ENCODE assay signal across 8 cellular contexts in genomic region chr15:80072285-80072684, GRCh38. TPM values are rescaled to one million over a fixed set of nuclear protein-coding genes. Genes with fewer than 3 reads are reported as not detected.
A peak's percentile ranks its signal among the peaks of the same experiment; 100 is the strongest.
DNase-seq lines count a peak whose midpoint lies in the region; ATAC-seq and TF ChIP-seq lines count a peak whose summit lies in the region.

No MANE protein-coding gene starts in this region.

- H3K27me3 ChIP-seq in right lobe of liver, result no peaks in the 10 kb centered on the region
- no peaks in the 10 kb centered on the region for H3K27me3 ChIP-seq in thoracic aorta (replicated peaks; ENCODE audit: insufficient read depth)

- 0% methylated on average over 1 of the region's 1 CpG for WGBS in right lobe of liver (ENCODE audit: insufficient coverage, low coverage, low lambda C conversion rate, missing lambda C conversion rate)

- no peak for TF ChIP-seq POLR2A in NB4 (IDR thresholded peaks at IDR 0.05; ENCODE audit: extremely low read depth, insufficient read length)
- peak; percentile 22 for TF ChIP-seq POLR2A in right lobe of liver (IDR thresholded peaks at IDR 0.05)

- peaks cover 0 to 72% (median 24%) of the 10 kb centered on the region in 4 donors for H3K4me1 ChIP-seq in right lobe of liver
- peaks cover 26 to 39% of the 10 kb centered on the region in 2 donors for H3K4me1 ChIP-seq in thoracic aorta (ENCODE audit: control insufficient read depth in 1 of 2, low read depth in 2 of 2)

- peak overlapping the region; percentile 86 for H3K4me3 Mint-ChIP-seq in activated naive CD4-positive, alpha-beta T cell treated with anti-CD3 and anti-CD28 coated beads, Interleukin-2, amount 10 ng/mL, durations not matched to agents 7 days and 5 days

- ATAC-seq in HG02623 (IDR thresholded peaks at IDR 0.05; ENCODE audit: unreplicated experiment), result peak; percentile 77
- ATAC-seq in right lobe of liver, result peak; percentile 92 to 97 (median 96)
- peak; percentile 73 for ATAC-seq in thoracic aorta (ENCODE audit: insufficient number of reproducible peaks, low FRiP score, low read depth)

- H3K9me3 ChIP-seq in right lobe of liver, result no peaks in the 10 kb centered on the region
- no peaks in the 10 kb centered on the region for H3K9me3 ChIP-seq in thoracic aorta

- DNase-seq in activated naive CD4-positive, alpha-beta T cell treated with anti-CD3 and anti-CD28 coated beads, Interleukin-2, amount 10 ng/mL, durations not matched to agents 7 days and 5 days, result peak; percentile 27
- DNase-seq in activated naive CD4-positive, alpha-beta T cell (lab: John Stamatoyannopoulos, UW), result no peak
- DNase-seq in NB4 (ENCODE audit: low read depth) (peak; percentile 94), SIG-M5 treated with dmso at 0.1 percent for 504 hours (lab: John Stamatoyannopoulos, UW; ENCODE audit: unreplicated experiment) (peak; percentile 97), dermis microvascular lymphatic vessel endothelial cell (ENCODE audit: low read depth in 2 of 2) (peak; percentile 69 to 90), right lobe of liver (no peak), thoracic aorta (ENCODE audit: low spot score) (no peak)

- no peaks in the 10 kb centered on the region for H3K9me3 Mint-ChIP-seq in activated naive CD4-positive, alpha-beta T cell treated with anti-CD3 and anti-CD28 coated beads, Interleukin-2, amount 10 ng/mL, durations not matched to agents 7 days and 5 days

- no peaks in the 10 kb centered on the region for H3K27me3 Mint-ChIP-seq in activated naive CD4-positive, alpha-beta T cell treated with anti-CD3 and anti-CD28 coated beads, Interleukin-2, amount 10 ng/mL, durations not matched to agents 7 days and 5 days

- CTCF ChIA-PET in activated naive CD4-positive, alpha-beta T cell treated with anti-CD3 and anti-CD28 coated beads, Interleukin-2, amount 10 ng/mL, durations not matched to agents 7 days and 5 days (lab: Charles Lee), result interaction anchor here (1.3 kb wide), 1 partner anchor 9 kb away, joined by 5 read pairs; no protein-coding TSS in a partner anchor

- H3K36me3 Mint-ChIP-seq in activated naive CD4-positive, alpha-beta T cell treated with anti-CD3 and anti-CD28 coated beads, Interleukin-2, amount 10 ng/mL, durations not matched to agents 7 days and 5 days, result peaks cover 4% of the 10 kb centered on the region

- no peak for TF ChIP-seq CTCF in NB4 (IDR thresholded peaks at IDR 0.05; ENCODE audit: low read depth, low read length)
- no peak for TF ChIP-seq CTCF in right lobe of liver (IDR thresholded peaks at IDR 0.05)
- TF ChIP-seq CTCF in thoracic aorta (IDR thresholded peaks at IDR 0.05), result no peak

- H3K4me1 Mint-ChIP-seq in activated naive CD4-positive, alpha-beta T cell treated with anti-CD3 and anti-CD28 coated beads, Interleukin-2, amount 10 ng/mL, durations not matched to agents 7 days and 5 days, result peaks cover 45% of the 10 kb centered on the region

- peak overlapping the region; percentile 65 for H3K4me3 ChIP-seq in NB4 (ENCODE audit: low read depth, low read length)
- peak overlapping the region; percentile 13 to 48 (median 32) for H3K4me3 ChIP-seq in right lobe of liver
- H3K4me3 ChIP-seq in thoracic aorta, result peak overlapping the region; percentile 67

- H3K36me3 ChIP-seq in right lobe of liver (no peaks in the 10 kb centered on the region), thoracic aorta (no peaks in the 10 kb centered on the region)

- H3K27ac Mint-ChIP-seq in activated naive CD4-positive, alpha-beta T cell treated with anti-CD3 and anti-CD28 coated beads, Interleukin-2, amount 10 ng/mL, durations not matched to agents 7 days and 5 days, result peak overlapping the region; percentile 81

- intact Hi-C loops in right lobe of liver (cut with DNase I), result no loop called here

- H3K27ac ChIP-seq in right lobe of liver (peak overlapping the region in 2 of 3 donors; percentile 14 to 48), thoracic aorta (peak overlapping the region in 1 of 2 donors; percentile 20)

RNA-seq across cellular contexts. Expression of gene ZFAND6, which starts 12.8 kb away (rescaled TPM):
- total RNA-seq in dermis microvascular lymphatic vessel endothelial cell (151 and 207 TPM in 2 replicates), right lobe of liver (100 to 1,000 TPM in 1 of 6 experiments, 10 to 100 TPM in 5; 46.1 to 111 (median 48.9) TPM), thoracic aorta (10 to 100 TPM; 43.5 to 80.0 TPM)

Comparison
In these comparisons a context has a peak if more than half of its experiments do, and no peak if none do; other contexts are left out.
1. DNase-seq: peak in activated naive CD4-positive, alpha-beta T cell treated with anti-CD3 and anti-CD28 coated beads, Interleukin-2, amount 10 ng/mL, durations not matched to agents 7 days and 5 days (single experiment), NB4 (single experiment), SIG-M5 treated with dmso at 0.1 percent for 504 hours (single experiment) and dermis microvascular lymphatic vessel endothelial cell (2 of 2); none in activated naive CD4-positive, alpha-beta T cell (0 of 4), right lobe of liver (0 of 3) and thoracic aorta (single experiment).
2. Peak in every context shown above with its lines, with median percentiles within 50 percentile points of each other: ATAC-seq and H3K4me3 ChIP-seq.